In genomic region chr16:69581297-69581696, GRCh38 we compare ENCODE assay signal across 17 cellular contexts.
"Had no signal": no experiment of that assay in that cellular context is flagged by ENCODE, and none has a peak within 500 bp of the region (broad histone marks: within the 10 kb centered on the region; RNA-seq: fewer than 3 reads in every experiment).

No MANE protein-coding gene starts in this region.

- ATAC-seq: effector memory CD8-positive, alpha-beta T cell had no signal

- H3K4me3 Mint-ChIP-seq: activated naive CD4-positive, alpha-beta T cell treated with anti-CD3 and anti-CD28 coated beads, Interleukin-2, amount 50 U/mL, for 24 hours; effector memory CD8-positive, alpha-beta T cell; memory B cell had no signal

- H3K4me3 ChIP-seq: cardiac muscle cell, spleen, suprapubic skin, transverse colon, vagina had no signal

- H3K36me3 ChIP-seq: cardiac muscle cell, suprapubic skin, transverse colon, vagina, WERI-Rb-1 had no signal

- H3K27me3 ChIP-seq: cardiac muscle cell, spleen, suprapubic skin, transverse colon, vagina had no signal

- H3K27ac ChIP-seq: cardiac muscle cell, spleen, suprapubic skin, transverse colon, vagina, WERI-Rb-1 had no signal

- H3K9me3 ChIP-seq: spleen, suprapubic skin, transverse colon, vagina had no signal

- H3K9me3 Mint-ChIP-seq: activated naive CD4-positive, alpha-beta T cell treated with anti-CD3 and anti-CD28 coated beads, Interleukin-2, amount 50 U/mL, for 24 hours; effector memory CD8-positive, alpha-beta T cell; memory B cell had no signal

- H3K27ac Mint-ChIP-seq: activated naive CD4-positive, alpha-beta T cell treated with anti-CD3 and anti-CD28 coated beads, Interleukin-2, amount 50 U/mL, for 24 hours; memory B cell had no signal

- DNase-seq: activated CD4-positive, alpha-beta T cell treated with anti-CD3 and anti-CD28 coated beads for 4 hours; activated effector memory CD4-positive, alpha-beta T cell treated with anti-CD3 and anti-CD28 coated beads, Interleukin-2, amount 50 U/mL, for 16 hours; amygdala; dermis blood vessel endothelial cell; effector memory CD8-positive, alpha-beta T cell; occipital lobe; spleen; stimulated activated CD4-positive, alpha-beta T cell treated with anti-CD3 and anti-CD28 coated beads, Interleukin-4, amount 100 ng/mL, for 4 hours; stimulated activated naive CD4-positive, alpha-beta T cell treated with Interleukin-2 at 50 U/mL for 16 hours; T-helper 2 cell; transverse colon; WERI-Rb-1 had no signal

- H3K27me3 Mint-ChIP-seq: activated naive CD4-positive, alpha-beta T cell treated with anti-CD3 and anti-CD28 coated beads, Interleukin-2, amount 50 U/mL, for 24 hours; effector memory CD8-positive, alpha-beta T cell; memory B cell had no signal
